33 cellular contexts compared by ENCODE assay signal in the genomic region with DNA sequence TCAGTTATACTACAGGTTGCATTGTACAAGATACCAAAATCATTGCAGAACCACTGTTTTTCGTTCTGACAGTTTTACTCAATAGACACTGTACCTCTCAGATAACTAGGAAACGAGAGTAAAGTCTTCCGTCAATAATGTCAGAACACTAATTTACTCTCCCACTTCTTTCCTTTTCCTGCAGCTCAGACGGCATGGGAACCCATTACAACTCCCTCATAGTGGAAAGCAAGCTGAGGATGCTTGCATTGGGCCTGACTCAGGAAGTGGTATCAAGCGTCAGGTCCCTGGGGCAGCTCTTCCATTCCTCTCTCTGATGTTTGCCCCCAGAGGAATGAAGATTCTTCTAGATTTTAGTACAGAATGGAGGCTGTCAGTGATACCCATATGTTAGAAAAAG.
"Had no signal": no experiment of that assay in that cellular context is flagged by ENCODE, and none has a peak within 500 bp of the region (broad histone marks: within the 10 kb centered on the region; RNA-seq: fewer than 3 reads in every experiment).

No MANE protein-coding gene starts in this region.

- H3K4me1 Mint-ChIP-seq: activated B cell treated with CpG ODN at 0.5 μM for 24 hours had no signal

- H3K36me3 ChIP-seq: adrenal gland had no signal

- H3K9me3 ChIP-seq: adrenal gland, body of pancreas had no signal

- DNase-seq: activated B cell treated with CpG ODN at 0.5 μM for 24 hours; activated CD4-positive, alpha-beta memory T cell treated with anti-CD3 and anti-CD28 coated beads for 36 hours; activated CD4-positive, alpha-beta T cell treated with anti-CD3 and anti-CD28 coated beads for 4 hours; activated CD4-positive, alpha-beta T cell treated with anti-CD3 and anti-CD28 coated beads, Interleukin-2, amount 10 ng/mL, durations not matched to agents 24 days and 14 days; activated CD4-positive, alpha-beta T cell treated with anti-CD3 and anti-CD28 coated beads, Interleukin-2, amount 50 U/mL, for 1 hour; activated CD4-positive, alpha-beta T cell treated with anti-CD3 and anti-CD28 coated beads, Interleukin-2, amount 50 U/mL, for 4 hours; activated CD4-positive, CD25-positive, alpha-beta regulatory T cell treated with anti-CD3 and anti-CD28 coated beads, Interleukin-2, amount 50 U/mL, for 72 hours; activated CD8-positive, alpha-beta memory T cell treated with anti-CD3 and anti-CD28 coated beads, Interleukin-2, amount 50 U/mL, for 4 hours; activated CD8-positive, alpha-beta T cell treated with anti-CD3 and anti-CD28 coated beads for 36 hours; activated effector memory CD4-positive, alpha-beta T cell treated with anti-CD3 and anti-CD28 coated beads, Interleukin-2, amount 50 U/mL, for 16 hours; activated gamma-delta T cell treated with Interleukin-2 at 50 U/mL for 16 hours; activated naive CD4-positive, alpha-beta T cell; activated naive CD4-positive, alpha-beta T cell treated with anti-CD3 and anti-CD28 coated beads for 36 hours; activated naive CD4-positive, alpha-beta T cell treated with anti-CD3 and anti-CD28 coated beads, Interleukin-2, amount 50 U/mL, for 16 hours; activated naive CD8-positive, alpha-beta T cell treated with anti-CD3 and anti-CD28 coated beads for 36 hours; activated T-cell treated with anti-CD3 and anti-CD28 coated beads for 4 hours; activated T-cell treated with anti-CD3 and anti-CD28 coated beads, Interleukin-2, amount 50 U/mL, for 1 hour; activated T-cell treated with anti-CD3 and anti-CD28 coated beads, Interleukin-2, amount 50 U/mL, for 4 hours; activated T-cell treated with anti-CD3 and anti-CD28 coated beads, Interleukin-2, amount 50 U/mL, for 72 hours; adrenal gland; amniotic stem cell; aorta; body of pancreas; central memory CD4-positive, alpha-beta T cell; T-helper 1 cell; T-helper 2 cell; T-helper 9 cell had no signal

- H3K4me3 Mint-ChIP-seq: activated B cell treated with CpG ODN at 0.5 μM for 24 hours; activated CD4-positive, alpha-beta memory T cell treated with anti-CD3 and anti-CD28 coated beads for 36 hours; activated CD4-positive, alpha-beta T cell treated with anti-CD3 and anti-CD28 coated beads, Interleukin-2, amount 10 ng/mL, durations not matched to agents 24 days and 14 days; activated CD8-positive, alpha-beta T cell treated with anti-CD3 and anti-CD28 coated beads for 36 hours; activated naive CD4-positive, alpha-beta T cell treated with anti-CD3 and anti-CD28 coated beads for 36 hours; activated naive CD8-positive, alpha-beta T cell treated with anti-CD3 and anti-CD28 coated beads for 36 hours; activated T-cell treated with anti-CD3 and anti-CD28 coated beads, Interleukin-2, amount 50 U/mL, for 4 hours; activated T-cell treated with anti-CD3 and anti-CD28 coated beads, Interleukin-2, amount 50 U/mL, for 72 hours; activated T-helper 1 cell treated with anti-CD3 and anti-CD28 coated beads, Interleukin-12 subunit alpha, Interleukin-12 subunit beta, Interleukin-2, Interleukin-4 antibody, amounts not matched to agents 30 ng/mL and 10 ng/mL and 1 ng/mL, durations not matched to agents 14 hours and 24 hours and 36 hours; activated T-helper 17 cell treated with anti-CD3 and anti-CD28 coated beads, Interleukin-2, amount 50 U/mL, for 72 hours; T-helper 1 cell treated with Interleukin-12 subunit alpha and Interleukin-12 subunit beta and Interleukin-4 antibody, amounts not matched to agents 30 μg/mL and 1 μg/mL, for 36 hours; T-helper 2 cell treated with Interferon-gamma antibody and Interleukin-4, amounts not matched to agents 5 μg/mL and 100 μg/mL, for 36 hours had no signal

- H3K4me3 ChIP-seq: adrenal gland, body of pancreas had no signal

- H3K4me1 ChIP-seq: body of pancreas had no signal

- H3K27ac Mint-ChIP-seq: activated B cell treated with CpG ODN at 0.5 μM for 24 hours; activated CD4-positive, alpha-beta memory T cell treated with anti-CD3 and anti-CD28 coated beads for 36 hours; activated CD4-positive, alpha-beta T cell treated with anti-CD3 and anti-CD28 coated beads, Interleukin-2, amount 10 ng/mL, durations not matched to agents 24 days and 14 days; activated CD8-positive, alpha-beta T cell treated with anti-CD3 and anti-CD28 coated beads for 36 hours; activated naive CD4-positive, alpha-beta T cell treated with anti-CD3 and anti-CD28 coated beads for 36 hours; activated naive CD4-positive, alpha-beta T cell treated with anti-CD3 and anti-CD28 coated beads, Interleukin-2, amount 50 U/mL, for 72 hours; activated naive CD8-positive, alpha-beta T cell treated with anti-CD3 and anti-CD28 coated beads for 36 hours; activated T-cell treated with anti-CD3 and anti-CD28 coated beads, Interleukin-2, amount 50 U/mL, for 72 hours; activated T-helper 1 cell treated with anti-CD3 and anti-CD28 coated beads, Interleukin-12 subunit alpha, Interleukin-12 subunit beta, Interleukin-2, Interleukin-4 antibody, amounts not matched to agents 30 ng/mL and 10 ng/mL and 1 ng/mL, durations not matched to agents 14 hours and 24 hours and 36 hours; activated T-helper 17 cell treated with anti-CD3 and anti-CD28 coated beads, Interleukin-2, amount 50 U/mL, for 72 hours; T-helper 1 cell treated with Interleukin-12 subunit alpha and Interleukin-12 subunit beta and Interleukin-4 antibody, amounts not matched to agents 30 μg/mL and 1 μg/mL, for 36 hours; T-helper 2 cell treated with Interferon-gamma antibody and Interleukin-4, amounts not matched to agents 5 μg/mL and 100 μg/mL, for 36 hours had no signal

- H3K27ac ChIP-seq: adrenal gland, body of pancreas, VCaP had no signal

- H3K9me3 Mint-ChIP-seq: T-helper 1 cell treated with Interleukin-12 subunit alpha and Interleukin-12 subunit beta and Interleukin-4 antibody, amounts not matched to agents 30 μg/mL and 1 μg/mL, for 36 hours had no signal

- H3K36me3 Mint-ChIP-seq: activated CD4-positive, alpha-beta memory T cell treated with anti-CD3 and anti-CD28 coated beads for 36 hours had no signal

- H3K27me3 ChIP-seq: adrenal gland, body of pancreas had no signal

- ATAC-seq: activated CD8-positive, alpha-beta T cell treated with anti-CD3 and anti-CD28 coated beads for 36 hours; activated naive CD4-positive, alpha-beta T cell treated with anti-CD3 and anti-CD28 coated beads, Interleukin-2, amount 50 U/mL, for 72 hours; activated T-cell treated with anti-CD3 and anti-CD28 coated beads, Interleukin-2, amount 50 U/mL, for 4 hours; activated T-cell treated with anti-CD3 and anti-CD28 coated beads, Interleukin-2, amount 50 U/mL, for 72 hours; activated T-helper 17 cell treated with anti-CD3 and anti-CD28 coated beads, Interleukin-2, amount 50 U/mL, for 72 hours; body of pancreas had no signal
